ENCODE assay signal across 8 cellular contexts in the genomic region with DNA sequence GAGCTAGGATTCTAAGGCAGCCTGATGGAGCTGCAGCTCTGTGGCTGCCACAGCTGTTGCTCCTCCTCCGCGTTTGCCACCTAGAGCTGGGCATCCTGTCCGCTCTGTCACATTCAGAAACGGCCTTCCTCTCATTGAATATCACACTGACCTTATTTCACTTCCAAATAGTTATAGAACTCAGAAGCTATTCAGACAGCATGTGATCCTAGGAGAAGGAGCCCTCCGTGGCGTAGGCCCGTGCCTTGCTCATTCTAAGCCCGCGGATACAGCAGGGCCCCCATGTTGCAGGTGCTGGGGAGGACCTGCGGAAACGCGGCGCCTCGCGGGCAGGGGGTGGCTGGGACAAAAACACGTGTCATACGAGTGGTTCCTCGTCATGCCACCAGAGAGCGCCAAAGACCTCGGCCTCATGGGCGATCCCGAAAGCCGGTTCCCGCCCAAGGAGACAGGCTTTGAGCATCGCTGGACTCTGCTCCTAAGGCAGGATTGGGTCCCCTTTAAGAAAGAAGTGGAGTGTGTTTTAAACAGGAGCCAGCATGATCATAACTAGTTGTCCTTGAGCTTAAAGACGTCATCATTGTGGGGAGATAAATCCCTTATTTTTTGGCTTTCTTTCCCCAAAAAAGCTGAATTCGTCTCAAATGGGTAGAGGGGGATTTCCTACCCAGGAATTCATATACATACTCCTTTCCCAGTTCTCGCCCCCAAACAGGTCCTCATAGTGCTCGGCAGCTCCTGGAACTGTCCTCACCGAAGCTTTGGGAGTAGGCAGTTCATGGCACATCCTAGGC. TPM values are rescaled to one million over a fixed set of nuclear protein-coding genes. Genes with fewer than 3 reads are reported as not detected.
A peak's percentile ranks its signal among the peaks of the same experiment; 100 is the strongest.
DNase-seq lines count a peak whose midpoint lies in the region; ATAC-seq and TF ChIP-seq lines count a peak whose summit lies in the region.

No MANE protein-coding gene starts in this region.

- no peak overlapping the region for H3K27ac Mint-ChIP-seq in activated T-helper 2 cell treated with anti-CD3 and anti-CD28 coated beads, Interferon-gamma antibody, Interleukin-2, Interleukin-4, amounts not matched to agents 10 μg/mL and 5 μg/mL and 100 μg/mL, durations not matched to agents 14 hours and 24 hours and 36 hours
- H3K27ac Mint-ChIP-seq in osteocyte (ENCODE audit: unreplicated experiment) = no peak overlapping the region

- no peaks in the 10 kb centered on the region for H3K36me3 ChIP-seq in testis (ENCODE audit: low read depth, missing control alignments)

- no peaks in the 10 kb centered on the region for H3K9me3 Mint-ChIP-seq in activated T-helper 2 cell treated with anti-CD3 and anti-CD28 coated beads, Interferon-gamma antibody, Interleukin-2, Interleukin-4, amounts not matched to agents 10 μg/mL and 5 μg/mL and 100 μg/mL, durations not matched to agents 14 hours and 24 hours and 36 hours
- no peaks in the 10 kb centered on the region for H3K9me3 Mint-ChIP-seq in osteocyte (ENCODE audit: unreplicated experiment)

- H3K4me1 ChIP-seq in foreskin keratinocyte = no peaks in the 10 kb centered on the region
- H3K4me1 ChIP-seq in testis = no peaks in the 10 kb centered on the region

- H3K27me3 Mint-ChIP-seq in activated T-helper 2 cell treated with anti-CD3 and anti-CD28 coated beads, Interferon-gamma antibody, Interleukin-2, Interleukin-4, amounts not matched to agents 10 μg/mL and 5 μg/mL and 100 μg/mL, durations not matched to agents 14 hours and 24 hours and 36 hours (ENCODE audit: low read depth) = peaks cover 1% of the 10 kb centered on the region
- H3K27me3 Mint-ChIP-seq in osteocyte (ENCODE audit: unreplicated experiment) = peaks cover 32% of the 10 kb centered on the region

- WGBS in testis, 2 donors = 17 to 29% methylated on average over 30 of the region's 30 CpGs

- H3K4me3 ChIP-seq in Jurkat, Clone E6-1 (ENCODE audit: low read length) = peak overlapping the region; percentile 20
- no peak overlapping the region for H3K4me3 ChIP-seq in testis

- peak; percentile 96 for TF ChIP-seq CTCF in foreskin keratinocyte (conservative IDR thresholded peaks at IDR 0.05)
- TF ChIP-seq CTCF in osteocyte (IDR thresholded peaks at IDR 0.05) = peak; percentile 93
- TF ChIP-seq CTCF in testis (IDR thresholded peaks at IDR 0.05) = peak; percentile 77 to 87 (median 86)

- TF ChIP-seq POLR2A in testis (IDR thresholded peaks at IDR 0.05) = no peak

- intact Hi-C loops in activated T-helper 2 cell treated with anti-CD3 and anti-CD28 coated beads, Interferon-gamma antibody, Interleukin-2, Interleukin-4, amounts not matched to agents 10 μg/mL and 5 μg/mL and 100 μg/mL, durations not matched to agents 14 hours and 24 hours and 36 hours (cut with micrococcal nuclease) = loop anchor here (1.0 to 5.0 kb wide), 8 partner anchors 127 to 694 kb away; no protein-coding TSS in a partner anchor
- intact Hi-C loops in testis (cut with DNase I; ENCODE audit: low total_unique reads) = loop anchor here (10.0 kb wide), 2 partner anchors 167 to 207 kb away; no protein-coding TSS in a partner anchor

- no peak overlapping the region for H3K27ac ChIP-seq in foreskin keratinocyte
- H3K27ac ChIP-seq in testis = no peak overlapping the region

- no peaks in the 10 kb centered on the region for H3K36me3 Mint-ChIP-seq in activated T-helper 2 cell treated with anti-CD3 and anti-CD28 coated beads, Interferon-gamma antibody, Interleukin-2, Interleukin-4, amounts not matched to agents 10 μg/mL and 5 μg/mL and 100 μg/mL, durations not matched to agents 14 hours and 24 hours and 36 hours (ENCODE audit: low read depth)
- no peaks in the 10 kb centered on the region for H3K36me3 Mint-ChIP-seq in osteocyte (ENCODE audit: unreplicated experiment)

- peak overlapping the region; percentile 7 for H3K4me3 Mint-ChIP-seq in activated T-helper 2 cell treated with anti-CD3 and anti-CD28 coated beads, Interferon-gamma antibody, Interleukin-2, Interleukin-4, amounts not matched to agents 10 μg/mL and 5 μg/mL and 100 μg/mL, durations not matched to agents 14 hours and 24 hours and 36 hours (ENCODE audit: low read depth)
- H3K4me3 Mint-ChIP-seq in osteocyte (ENCODE audit: unreplicated experiment) = no peak overlapping the region

- ATAC-seq in GM21717 (IDR thresholded peaks at IDR 0.05; ENCODE audit: unreplicated experiment) = peak; percentile 77
- peak; percentile 84 for ATAC-seq in foreskin keratinocyte

- DNase-seq in Daoy (ENCODE audit: low read depth) (peak; percentile 92), RPMI7951 (ENCODE audit: low read depth) (peak; percentile 82), foreskin keratinocyte (peak in 1 of 2 donors; percentile 42), osteocyte (ENCODE audit: extremely low spot score, unreplicated experiment) (peak; percentile 91), testis (peak; percentile 89)
- DNase-seq in Jurkat, Clone E6-1 (ENCODE audit: low read depth, low spot score) = peak; percentile 74
- peak; percentile 74 for DNase-seq in activated T-helper 2 cell treated with anti-CD3 and anti-CD28 coated beads, Interferon-gamma antibody, Interleukin-2, Interleukin-4, amounts not matched to agents 10 μg/mL and 5 μg/mL and 100 μg/mL, durations not matched to agents 14 hours and 24 hours and 36 hours (ENCODE audit: low spot score)

- H3K9me3 ChIP-seq in testis = no peaks in the 10 kb centered on the region

- H3K4me1 Mint-ChIP-seq in activated T-helper 2 cell treated with anti-CD3 and anti-CD28 coated beads, Interferon-gamma antibody, Interleukin-2, Interleukin-4, amounts not matched to agents 10 μg/mL and 5 μg/mL and 100 μg/mL, durations not matched to agents 14 hours and 24 hours and 36 hours (ENCODE audit: low read depth) = peaks cover 8% of the 10 kb centered on the region
- H3K4me1 Mint-ChIP-seq in osteocyte (ENCODE audit: unreplicated experiment) = peaks cover 4% of the 10 kb centered on the region

- H3K27me3 ChIP-seq in foreskin keratinocyte (peaks cover 14% of the 10 kb centered on the region), testis (no peaks in the 10 kb centered on the region)

RNA-seq across cellular contexts. Expression of a gene that starts 17.9 kb away (rescaled TPM):
- total RNA-seq in Daoy (2014; rRNA removed; shearing (Covaris generic)) = 66.0 and 77.2 TPM in 2 replicates
- 40.1 TPM for polyA plus RNA-seq in Jurkat, Clone E6-1 (2012; ENCODE audit: insufficient read depth, insufficient read length)
- total RNA-seq in RPMI7951 (2014; rRNA removed; shearing (Covaris generic)) = 62.6 and 72.3 TPM in 2 replicates
- 40.0 and 42.5 TPM in 2 replicates for total RNA-seq in activated T-helper 2 cell treated with anti-CD3 and anti-CD28 coated beads, Interferon-gamma antibody, Interleukin-2, Interleukin-4, amounts not matched to agents 10 μg/mL and 5 μg/mL and 100 μg/mL, durations not matched to agents 14 hours and 24 hours and 36 hours
- total RNA-seq in foreskin keratinocyte (29.5 and 33.5 TPM in 2 replicates), osteocyte (7.6 TPM in 2 replicates), testis (10 to 100 TPM; 19.1 to 20.9 TPM)
- polyA plus RNA-seq in foreskin keratinocyte (7.5 and 9.1 TPM in 2 replicates), testis (ENCODE audit: insufficient read depth, low read depth, low replicate concordance) (10.4 TPM)
